ENCODE assay signal across 1 cellular context in the genomic region with DNA sequence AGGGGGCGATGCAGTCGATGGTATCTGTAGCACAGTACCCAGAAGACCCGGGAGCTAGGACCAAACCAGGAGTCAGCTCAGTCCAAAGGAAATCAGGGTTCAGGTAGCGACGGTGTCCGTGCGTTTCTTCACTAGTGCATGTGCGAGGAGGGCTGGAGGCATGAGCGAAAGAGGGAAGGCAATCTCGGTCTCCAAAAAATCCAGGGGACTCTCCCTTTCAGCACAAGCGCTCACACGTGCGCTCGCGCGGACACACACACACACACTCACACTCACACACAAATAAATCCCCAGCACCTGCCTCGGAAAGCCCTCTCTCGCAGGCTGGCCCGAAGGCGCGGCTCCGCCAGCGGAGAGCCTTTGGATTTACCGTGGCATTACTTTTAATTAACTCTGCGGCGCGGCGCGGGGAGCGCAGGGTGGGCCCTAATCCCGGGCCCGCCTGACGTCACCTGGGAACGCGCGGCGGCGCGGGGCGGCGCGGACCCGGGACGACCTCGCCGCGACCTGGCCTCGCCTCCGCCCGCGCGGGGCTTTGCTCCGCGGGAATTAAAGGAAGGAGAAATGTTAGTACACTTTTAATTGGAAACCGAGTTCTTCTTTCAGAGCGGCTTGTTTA.
A peak's percentile ranks its signal among the peaks of the same experiment; 100 is the strongest.
TF ChIP-seq lines count a peak whose summit lies in the region.

No MANE protein-coding gene starts in this region.

TF ChIP-seq in HEK293, 187 proteins besides CTCF, POLR2A, EP300 and RAD21 (continued from another document and continues in another):
- TF ChIP-seq, protein P1, sequence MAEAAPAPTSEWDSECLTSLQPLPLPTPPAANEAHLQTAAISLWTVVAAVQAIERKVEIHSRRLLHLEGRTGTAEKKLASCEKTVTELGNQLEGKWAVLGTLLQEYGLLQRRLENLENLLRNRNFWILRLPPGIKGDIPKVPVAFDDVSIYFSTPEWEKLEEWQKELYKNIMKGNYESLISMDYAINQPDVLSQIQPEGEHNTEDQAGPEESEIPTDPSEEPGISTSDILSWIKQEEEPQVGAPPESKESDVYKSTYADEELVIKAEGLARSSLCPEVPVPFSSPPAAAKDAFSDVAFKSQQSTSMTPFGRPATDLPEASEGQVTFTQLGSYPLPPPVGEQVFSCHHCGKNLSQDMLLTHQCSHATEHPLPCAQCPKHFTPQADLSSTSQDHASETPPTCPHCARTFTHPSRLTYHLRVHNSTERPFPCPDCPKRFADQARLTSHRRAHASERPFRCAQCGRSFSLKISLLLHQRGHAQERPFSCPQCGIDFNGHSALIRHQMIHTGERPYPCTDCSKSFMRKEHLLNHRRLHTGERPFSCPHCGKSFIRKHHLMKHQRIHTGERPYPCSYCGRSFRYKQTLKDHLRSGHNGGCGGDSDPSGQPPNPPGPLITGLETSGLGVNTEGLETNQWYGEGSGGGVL (tag by site-specific recombination; IDR thresholded peaks at IDR 0.05): no peak
- TF ChIP-seq HOXA7 (CRISPR knock-in tag; IDR thresholded peaks at IDR 0.05; ENCODE audit: borderline replicate concordance) (no peak), ZFP41 (tag by site-specific recombination; IDR thresholded peaks at IDR 0.05; ENCODE audit: borderline replicate concordance) (no peak), GLIS2 (tag by site-specific recombination; IDR thresholded peaks at IDR 0.05) (no peak), ZNF426 (tag by site-specific recombination; IDR thresholded peaks at IDR 0.05) (no peak), ZNF623 (tag by site-specific recombination; IDR thresholded peaks at IDR 0.05) (no peak), ZNF121 (tag by site-specific recombination; IDR thresholded peaks at IDR 0.05) (no peak), ZNF112 (tag by site-specific recombination; IDR thresholded peaks at IDR 0.05) (no peak), ZNF555 (tag by site-specific recombination; conservative IDR thresholded peaks at IDR 0.05) (no peak), ZNF558 (tag by site-specific recombination; IDR thresholded peaks at IDR 0.05) (no peak), GLI4 (tag by site-specific recombination; IDR thresholded peaks at IDR 0.05) (no peak), ZNF529 (tag by site-specific recombination; IDR thresholded peaks at IDR 0.05; ENCODE audit: insufficient replicate concordance) (no peak), ZNF292 (tag by site-specific recombination; IDR thresholded peaks at IDR 0.05; ENCODE audit: borderline replicate concordance, low read depth) (no peak), KLF8 (tag by site-specific recombination; IDR thresholded peaks at IDR 0.05) (0 out of 2 replicates have a peak, but pooled peaks have one; percentile 48), ZNF140 (tag by site-specific recombination; IDR thresholded peaks at IDR 0.05) (no peak), HOXD13 (CRISPR knock-in tag; IDR thresholded peaks at IDR 0.05; ENCODE audit: borderline replicate concordance) (no peak), OVOL3 (tag by site-specific recombination; IDR thresholded peaks at IDR 0.05) (no peak), SCRT2 (tag by site-specific recombination; IDR thresholded peaks at IDR 0.05) (no peak), ZIC2 (tag by site-specific recombination; IDR thresholded peaks at IDR 0.05) (peak; percentile 15; the same call in 1 of the 2 replicates), ZNF76 (tag by site-specific recombination; IDR thresholded peaks at IDR 0.05; ENCODE audit: borderline replicate concordance, low read depth) (no peak), ZNF560 (tag by site-specific recombination; IDR thresholded peaks at IDR 0.05; ENCODE audit: borderline replicate concordance) (no peak), ZNF629 (tag by site-specific recombination; IDR thresholded peaks at IDR 0.05) (peak; percentile 55), ZNF416 (tag by site-specific recombination; IDR thresholded peaks at IDR 0.05) (no peak), ZNF843 (tag by site-specific recombination; IDR thresholded peaks at IDR 0.05) (no peak), ZFP37 (tag by site-specific recombination; IDR thresholded peaks at IDR 0.05) (no peak), ZNF777 (tag by site-specific recombination; IDR thresholded peaks at IDR 0.05; ENCODE audit: borderline replicate concordance) (no peak), ZNF747 (tag by site-specific recombination; IDR thresholded peaks at IDR 0.05) (no peak), ZNF626 (tag by site-specific recombination; IDR thresholded peaks at IDR 0.05) (no peak), ZNF571 (tag by site-specific recombination; IDR thresholded peaks at IDR 0.05) (no peak), SP7 (tag by site-specific recombination; IDR thresholded peaks at IDR 0.05) (peak; percentile 75), ZNF37A (tag by site-specific recombination; IDR thresholded peaks at IDR 0.05) (no peak), ZFHX2 (tag by site-specific recombination; conservative IDR thresholded peaks at IDR 0.05) (no peak), ZFP69B (tag by site-specific recombination; IDR thresholded peaks at IDR 0.05) (peak; percentile 87), ZNF23 (tag by site-specific recombination; IDR thresholded peaks at IDR 0.05; ENCODE audit: borderline replicate concordance) (no peak), SALL2 (tag by site-specific recombination; IDR thresholded peaks at IDR 0.05; ENCODE audit: borderline replicate concordance) (no peak), REPIN1 (tag by site-specific recombination; IDR thresholded peaks at IDR 0.05; ENCODE audit: low read depth) (no peak), MZF1 (tag by site-specific recombination; IDR thresholded peaks at IDR 0.05; ENCODE audit: borderline replicate concordance) (no peak), ZSCAN30 (tag by site-specific recombination; IDR thresholded peaks at IDR 0.05) (no peak), ZNF16 (tag by site-specific recombination; IDR thresholded peaks at IDR 0.05; ENCODE audit: low read depth) (no peak), ZNF133 (tag by site-specific recombination; IDR thresholded peaks at IDR 0.05) (no peak), ZNF544 (tag by site-specific recombination; IDR thresholded peaks at IDR 0.05) (no peak), GFI1B (tag by site-specific recombination; IDR thresholded peaks at IDR 0.05) (no peak), ZNF274 (IDR thresholded peaks at IDR 0.05; ENCODE audit: low read length) (no peak), ZNF274 (tag by site-specific recombination; IDR thresholded peaks at IDR 0.05; ENCODE audit: borderline replicate concordance) (no peak), ZNF776 (tag by site-specific recombination; IDR thresholded peaks at IDR 0.05; ENCODE audit: borderline replicate concordance) (no peak), ZNF473 (tag by site-specific recombination; IDR thresholded peaks at IDR 0.05) (no peak)
- TF ChIP-seq, protein P2, sequence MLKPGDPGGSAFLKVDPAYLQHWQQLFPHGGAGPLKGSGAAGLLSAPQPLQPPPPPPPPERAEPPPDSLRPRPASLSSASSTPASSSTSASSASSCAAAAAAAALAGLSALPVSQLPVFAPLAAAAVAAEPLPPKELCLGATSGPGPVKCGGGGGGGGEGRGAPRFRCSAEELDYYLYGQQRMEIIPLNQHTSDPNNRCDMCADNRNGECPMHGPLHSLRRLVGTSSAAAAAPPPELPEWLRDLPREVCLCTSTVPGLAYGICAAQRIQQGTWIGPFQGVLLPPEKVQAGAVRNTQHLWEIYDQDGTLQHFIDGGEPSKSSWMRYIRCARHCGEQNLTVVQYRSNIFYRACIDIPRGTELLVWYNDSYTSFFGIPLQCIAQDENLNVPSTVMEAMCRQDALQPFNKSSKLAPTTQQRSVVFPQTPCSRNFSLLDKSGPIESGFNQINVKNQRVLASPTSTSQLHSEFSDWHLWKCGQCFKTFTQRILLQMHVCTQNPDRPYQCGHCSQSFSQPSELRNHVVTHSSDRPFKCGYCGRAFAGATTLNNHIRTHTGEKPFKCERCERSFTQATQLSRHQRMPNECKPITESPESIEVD (tag by site-specific recombination; IDR thresholded peaks at IDR 0.05): no peak
- TF ChIP-seq, protein P3, sequence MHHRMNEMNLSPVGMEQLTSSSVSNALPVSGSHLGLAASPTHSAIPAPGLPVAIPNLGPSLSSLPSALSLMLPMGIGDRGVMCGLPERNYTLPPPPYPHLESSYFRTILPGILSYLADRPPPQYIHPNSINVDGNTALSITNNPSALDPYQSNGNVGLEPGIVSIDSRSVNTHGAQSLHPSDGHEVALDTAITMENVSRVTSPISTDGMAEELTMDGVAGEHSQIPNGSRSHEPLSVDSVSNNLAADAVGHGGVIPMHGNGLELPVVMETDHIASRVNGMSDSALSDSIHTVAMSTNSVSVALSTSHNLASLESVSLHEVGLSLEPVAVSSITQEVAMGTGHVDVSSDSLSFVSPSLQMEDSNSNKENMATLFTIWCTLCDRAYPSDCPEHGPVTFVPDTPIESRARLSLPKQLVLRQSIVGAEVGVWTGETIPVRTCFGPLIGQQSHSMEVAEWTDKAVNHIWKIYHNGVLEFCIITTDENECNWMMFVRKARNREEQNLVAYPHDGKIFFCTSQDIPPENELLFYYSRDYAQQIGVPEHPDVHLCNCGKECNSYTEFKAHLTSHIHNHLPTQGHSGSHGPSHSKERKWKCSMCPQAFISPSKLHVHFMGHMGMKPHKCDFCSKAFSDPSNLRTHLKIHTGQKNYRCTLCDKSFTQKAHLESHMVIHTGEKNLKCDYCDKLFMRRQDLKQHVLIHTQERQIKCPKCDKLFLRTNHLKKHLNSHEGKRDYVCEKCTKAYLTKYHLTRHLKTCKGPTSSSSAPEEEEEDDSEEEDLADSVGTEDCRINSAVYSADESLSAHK (tag by site-specific recombination; IDR thresholded peaks at IDR 0.05): no peak
- TF ChIP-seq, protein P4, sequence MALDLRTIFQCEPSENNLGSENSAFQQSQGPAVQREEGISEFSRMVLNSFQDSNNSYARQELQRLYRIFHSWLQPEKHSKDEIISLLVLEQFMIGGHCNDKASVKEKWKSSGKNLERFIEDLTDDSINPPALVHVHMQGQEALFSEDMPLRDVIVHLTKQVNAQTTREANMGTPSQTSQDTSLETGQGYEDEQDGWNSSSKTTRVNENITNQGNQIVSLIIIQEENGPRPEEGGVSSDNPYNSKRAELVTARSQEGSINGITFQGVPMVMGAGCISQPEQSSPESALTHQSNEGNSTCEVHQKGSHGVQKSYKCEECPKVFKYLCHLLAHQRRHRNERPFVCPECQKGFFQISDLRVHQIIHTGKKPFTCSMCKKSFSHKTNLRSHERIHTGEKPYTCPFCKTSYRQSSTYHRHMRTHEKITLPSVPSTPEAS (tag by site-specific recombination; IDR thresholded peaks at IDR 0.05): peak; percentile 74
- TF ChIP-seq, protein P5, sequence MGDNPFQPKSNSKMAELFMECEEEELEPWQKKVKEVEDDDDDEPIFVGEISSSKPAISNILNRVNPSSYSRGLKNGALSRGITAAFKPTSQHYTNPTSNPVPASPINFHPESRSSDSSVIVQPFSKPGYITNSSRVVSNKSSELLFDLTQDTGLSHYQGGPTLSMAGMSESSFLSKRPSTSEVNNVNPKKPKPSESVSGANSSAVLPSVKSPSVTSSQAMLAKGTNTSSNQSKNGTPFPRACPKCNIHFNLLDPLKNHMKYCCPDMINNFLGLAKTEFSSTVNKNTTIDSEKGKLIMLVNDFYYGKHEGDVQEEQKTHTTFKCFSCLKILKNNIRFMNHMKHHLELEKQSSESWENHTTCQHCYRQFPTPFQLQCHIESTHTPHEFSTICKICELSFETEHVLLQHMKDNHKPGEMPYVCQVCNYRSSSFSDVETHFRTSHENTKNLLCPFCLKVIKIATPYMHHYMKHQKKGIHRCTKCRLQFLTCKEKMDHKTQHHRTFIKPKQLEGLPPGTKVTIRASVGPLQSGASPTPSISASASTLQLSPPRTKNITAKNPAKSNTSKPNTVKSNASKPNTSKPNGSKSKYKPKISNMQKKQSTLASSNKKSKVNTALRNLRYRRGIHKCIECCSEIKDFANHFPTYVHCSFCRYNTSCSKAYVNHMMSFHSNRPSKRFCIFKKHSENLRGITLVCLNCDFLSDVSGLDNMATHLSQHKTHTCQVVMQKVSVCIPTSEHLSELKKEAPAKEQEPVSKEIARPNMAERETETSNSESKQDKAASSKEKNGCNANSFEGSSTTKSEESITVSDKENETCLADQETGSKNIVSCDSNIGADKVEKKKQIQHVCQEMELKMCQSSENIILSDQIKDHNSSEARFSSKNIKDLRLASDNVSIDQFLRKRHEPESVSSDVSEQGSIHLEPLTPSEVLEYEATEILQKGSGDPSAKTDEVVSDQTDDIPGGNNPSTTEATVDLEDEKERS (tag by site-specific recombination; IDR thresholded peaks at IDR 0.05): no peak; the same call in 1 of the 2 replicates
- TF ChIP-seq, protein P6, sequence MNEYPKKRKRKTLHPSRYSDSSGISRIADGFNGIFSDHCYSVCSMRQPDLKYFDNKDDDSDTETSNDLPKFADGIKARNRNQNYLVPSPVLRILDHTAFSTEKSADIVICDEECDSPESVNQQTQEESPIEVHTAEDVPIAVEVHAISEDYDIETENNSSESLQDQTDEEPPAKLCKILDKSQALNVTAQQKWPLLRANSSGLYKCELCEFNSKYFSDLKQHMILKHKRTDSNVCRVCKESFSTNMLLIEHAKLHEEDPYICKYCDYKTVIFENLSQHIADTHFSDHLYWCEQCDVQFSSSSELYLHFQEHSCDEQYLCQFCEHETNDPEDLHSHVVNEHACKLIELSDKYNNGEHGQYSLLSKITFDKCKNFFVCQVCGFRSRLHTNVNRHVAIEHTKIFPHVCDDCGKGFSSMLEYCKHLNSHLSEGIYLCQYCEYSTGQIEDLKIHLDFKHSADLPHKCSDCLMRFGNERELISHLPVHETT (tag by site-specific recombination; IDR thresholded peaks at IDR 0.05): no peak; the same call in 1 of the 2 replicates
- TF ChIP-seq, protein P7, sequence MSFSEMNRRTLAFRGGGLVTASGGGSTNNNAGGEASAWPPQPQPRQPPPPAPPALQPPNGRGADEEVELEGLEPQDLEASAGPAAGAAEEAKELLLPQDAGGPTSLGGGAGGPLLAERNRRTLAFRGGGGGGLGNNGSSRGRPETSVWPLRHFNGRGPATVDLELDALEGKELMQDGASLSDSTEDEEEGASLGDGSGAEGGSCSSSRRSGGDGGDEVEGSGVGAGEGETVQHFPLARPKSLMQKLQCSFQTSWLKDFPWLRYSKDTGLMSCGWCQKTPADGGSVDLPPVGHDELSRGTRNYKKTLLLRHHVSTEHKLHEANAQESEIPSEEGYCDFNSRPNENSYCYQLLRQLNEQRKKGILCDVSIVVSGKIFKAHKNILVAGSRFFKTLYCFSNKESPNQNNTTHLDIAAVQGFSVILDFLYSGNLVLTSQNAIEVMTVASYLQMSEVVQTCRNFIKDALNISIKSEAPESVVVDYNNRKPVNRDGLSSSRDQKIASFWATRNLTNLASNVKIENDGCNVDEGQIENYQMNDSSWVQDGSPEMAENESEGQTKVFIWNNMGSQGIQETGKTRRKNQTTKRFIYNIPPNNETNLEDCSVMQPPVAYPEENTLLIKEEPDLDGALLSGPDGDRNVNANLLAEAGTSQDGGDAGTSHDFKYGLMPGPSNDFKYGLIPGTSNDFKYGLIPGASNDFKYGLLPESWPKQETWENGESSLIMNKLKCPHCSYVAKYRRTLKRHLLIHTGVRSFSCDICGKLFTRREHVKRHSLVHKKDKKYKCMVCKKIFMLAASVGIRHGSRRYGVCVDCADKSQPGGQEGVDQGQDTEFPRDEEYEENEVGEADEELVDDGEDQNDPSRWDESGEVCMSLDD (tag by site-specific recombination; IDR thresholded peaks at IDR 0.05): no peak
- TF ChIP-seq, protein P8, sequence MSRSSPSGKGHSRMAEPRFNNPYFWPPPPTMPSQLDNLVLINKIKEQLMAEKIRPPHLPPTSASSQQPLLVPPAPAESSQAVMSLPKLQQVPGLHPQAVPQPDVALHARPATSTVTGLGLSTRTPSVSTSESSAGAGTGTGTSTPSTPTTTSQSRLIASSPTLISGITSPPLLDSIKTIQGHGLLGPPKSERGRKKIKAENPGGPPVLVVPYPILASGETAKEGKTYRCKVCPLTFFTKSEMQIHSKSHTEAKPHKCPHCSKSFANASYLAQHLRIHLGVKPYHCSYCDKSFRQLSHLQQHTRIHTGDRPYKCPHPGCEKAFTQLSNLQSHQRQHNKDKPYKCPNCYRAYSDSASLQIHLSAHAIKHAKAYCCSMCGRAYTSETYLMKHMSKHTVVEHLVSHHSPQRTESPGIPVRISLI (tag by site-specific recombination; IDR thresholded peaks at IDR 0.05): no peak
